9 cellular contexts compared by ENCODE assay signal in genomic region chr9:121609845-121610637, GRCh38. TPM values are rescaled to one million over a fixed set of nuclear protein-coding genes. Genes with fewer than 3 reads are reported as not detected.
A peak's percentile ranks its signal among the peaks of the same experiment; 100 is the strongest.
DNase-seq lines count a peak whose midpoint lies in the region; ATAC-seq and TF ChIP-seq lines count a peak whose summit lies in the region.
"Had no signal": no experiment of that assay in that cellular context is flagged by ENCODE, and none has a peak within 500 bp of the region (broad histone marks: within the 10 kb centered on the region; RNA-seq: fewer than 3 reads in every experiment).

No MANE protein-coding gene starts in this region.

- H3K27ac ChIP-seq in smooth muscle cell (ENCODE audit: low read depth) = no peak overlapping the region

- no peaks in the 10 kb centered on the region for H3K9me3 ChIP-seq in smooth muscle cell (replicated peaks; ENCODE audit: low read depth)

- no peak overlapping the region for H3K4me3 ChIP-seq in astrocyte of the spinal cord (ENCODE audit: low read depth, low read length)
- H3K4me3 ChIP-seq in smooth muscle cell = no peak overlapping the region

- H3K27me3 ChIP-seq in smooth muscle cell (ENCODE audit: low read depth) = no peaks in the 10 kb centered on the region

- H3K4me1 Mint-ChIP-seq in HFFc6 (ENCODE audit: low read depth) = peaks cover 25% of the 10 kb centered on the region

- H3K4me1 ChIP-seq in smooth muscle cell (ENCODE audit: low read depth) = peaks cover 14% of the 10 kb centered on the region

- H3K79me2 ChIP-seq in smooth muscle cell (ENCODE audit: low read depth) = peaks cover 15% of the 10 kb centered on the region

- DNase-seq in HFFc6 = peak; percentile 66
- DNase-seq in astrocyte of the spinal cord (ENCODE audit: low read depth, low spot score) = peak; percentile 64
- DNase-seq in hepatic stellate cell (ENCODE audit: low spot score) = peak; percentile 66
- no peak for DNase-seq in smooth muscle cell (lab: John Stamatoyannopoulos, UW; ENCODE audit: unreplicated experiment)
- DNase-seq in MV-4-11 (lab: John Stamatoyannopoulos, UW) = no peak
- no peak for DNase-seq in NK-92 (lab: John Stamatoyannopoulos, UW; ENCODE audit: unreplicated experiment)
- DNase-seq: activated CD4-positive, alpha-beta T cell treated with anti-CD3 and anti-CD28 coated beads, Interleukin-2, amount 50 U/mL, for 1 hour had no signal

- H2AFZ ChIP-seq in smooth muscle cell (ENCODE audit: low read depth) = no peak overlapping the region

- no peak overlapping the region for H3K4me3 Mint-ChIP-seq in HFFc6

- WGBS in smooth muscle cell (ENCODE audit: low lambda C conversion rate) = 62% methylated on average over 6 of the region's 6 CpGs

- H3K9ac ChIP-seq in smooth muscle cell (ENCODE audit: low read depth) = no peak overlapping the region

- TF ChIP-seq POLR2A in GM18505 (IDR thresholded peaks at IDR 0.05; ENCODE audit: borderline replicate concordance, extremely low read depth, insufficient read depth, insufficient read length) = no peak

- H3K9me3 Mint-ChIP-seq in HFFc6 = no peaks in the 10 kb centered on the region

- TF ChIP-seq CTCF in HFFc6 (IDR thresholded peaks at IDR 0.05) = no peak; the same call in 1 of the 2 replicates
- no peak for TF ChIP-seq CTCF in astrocyte of the spinal cord (IDR thresholded peaks at IDR 0.05; ENCODE audit: low read depth, low read length)
- no peak for TF ChIP-seq CTCF in smooth muscle cell (IDR thresholded peaks at IDR 0.05; ENCODE audit: borderline replicate concordance, insufficient read depth, poor library complexity, severe bottlenecking)

- peak overlapping the region; percentile 29 for H3K4me2 ChIP-seq in smooth muscle cell

- in situ Hi-C loops in astrocyte of the spinal cord (cut with HindIII; ENCODE audit: low sequenced_read_pairs) = no loop called here

- peaks cover 13% of the 10 kb centered on the region for H3K27me3 Mint-ChIP-seq in HFFc6 (ENCODE audit: insufficient read depth)

- ATAC-seq in GM21825 (IDR thresholded peaks at IDR 0.05; ENCODE audit: unreplicated experiment) = no peak
- no peak for ATAC-seq in GM18505 (IDR thresholded peaks at IDR 0.05; ENCODE audit: unreplicated experiment)

- peaks cover 38% of the 10 kb centered on the region for H4K20me1 ChIP-seq in smooth muscle cell (ENCODE audit: low read depth)

- no peaks in the 10 kb centered on the region for H3K36me3 Mint-ChIP-seq in HFFc6 (ENCODE audit: low read depth)

- peaks cover 8% of the 10 kb centered on the region for H3F3A ChIP-seq in smooth muscle cell (ENCODE audit: low read depth)

- no peak overlapping the region for H3K27ac Mint-ChIP-seq in HFFc6

- no peaks in the 10 kb centered on the region for H3K36me3 ChIP-seq in smooth muscle cell (ENCODE audit: low read depth)

RNA-seq across cellular contexts. Expression of gene DAB2IP, which starts 41.4 kb away (rescaled TPM):
- total RNA-seq in HFFc6 (2021; fragmentation: NEBNext Ultra II Directional; extraction: Animal tissue kit (Norgen Biotek cat#: 25700)) = 10 to 100 TPM; 23.0 to 28.2 (median 25.7) TPM
- total RNA-seq in smooth muscle cell = 15.5 and 21.6 TPM in 2 replicates
- polyA plus RNA-seq in smooth muscle cell = 10.4 and 14.0 TPM in 2 replicates

Comparison
In these comparisons a context has a peak if more than half of its experiments do, and no peak if none do; other contexts are left out.
1. DNase-seq: peak in HFFc6 (single experiment), astrocyte of the spinal cord (single experiment) and hepatic stellate cell (single experiment); none in smooth muscle cell (single experiment), MV-4-11 (single experiment) and NK-92 (single experiment).